1 cellular context compared by ENCODE assay signal in the genomic region with DNA sequence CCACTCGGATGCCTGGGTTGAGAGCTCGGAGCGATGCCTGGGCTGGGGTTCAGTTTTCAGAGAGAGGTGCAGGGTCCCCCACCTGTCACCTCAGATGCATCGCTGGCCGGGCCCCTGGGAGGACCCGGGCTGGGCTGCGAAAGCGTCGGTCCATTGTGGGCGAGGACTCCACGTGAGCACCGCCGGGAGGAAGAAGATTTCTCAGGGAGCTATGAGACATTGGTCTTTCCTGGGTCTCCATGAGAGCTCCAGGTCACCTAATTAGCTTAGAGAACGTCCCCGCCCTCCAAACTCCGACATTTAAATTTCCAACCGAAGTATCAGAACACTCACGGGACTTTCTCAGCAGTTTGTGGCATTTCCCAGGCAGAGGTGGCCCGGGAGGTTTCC.
TF ChIP-seq lines count a peak whose summit lies in the region.

No MANE protein-coding gene starts in this region.

TF ChIP-seq in H1, 55 proteins besides CTCF, POLR2A, EP300 and RAD21:
- TF ChIP-seq MAFK (IDR thresholded peaks at IDR 0.05; ENCODE audit: low read depth, low read length) (no peak), SP4 (IDR thresholded peaks at IDR 0.05; ENCODE audit: low read length) (no peak), RNF2 (IDR thresholded peaks at IDR 0.05; ENCODE audit: borderline replicate concordance, low read depth, low read length, missing control alignments, poor library complexity, severe bottlenecking) (peak; percentile 38), SIRT6 (IDR thresholded peaks at IDR 0.05; ENCODE audit: low read length) (no peak), POLR2AphosphoS5 (IDR thresholded peaks at IDR 0.05; ENCODE audit: low read depth, low read length) (no peak), EZH2 (IDR thresholded peaks at IDR 0.05; ENCODE audit: low read depth, low read length, severe bottlenecking) (peak; percentile 87), SUZ12 (IDR thresholded peaks at IDR 0.05; ENCODE audit: low read length) (peak; percentile 84)
- TF ChIP-seq, protein P1, sequence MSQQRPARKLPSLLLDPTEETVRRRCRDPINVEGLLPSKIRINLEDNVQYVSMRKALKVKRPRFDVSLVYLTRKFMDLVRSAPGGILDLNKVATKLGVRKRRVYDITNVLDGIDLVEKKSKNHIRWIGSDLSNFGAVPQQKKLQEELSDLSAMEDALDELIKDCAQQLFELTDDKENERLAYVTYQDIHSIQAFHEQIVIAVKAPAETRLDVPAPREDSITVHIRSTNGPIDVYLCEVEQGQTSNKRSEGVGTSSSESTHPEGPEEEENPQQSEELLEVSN (IDR thresholded peaks at IDR 0.05) = peak; percentile 47; the same call in 1 of the 2 replicates
